In the genomic region with DNA sequence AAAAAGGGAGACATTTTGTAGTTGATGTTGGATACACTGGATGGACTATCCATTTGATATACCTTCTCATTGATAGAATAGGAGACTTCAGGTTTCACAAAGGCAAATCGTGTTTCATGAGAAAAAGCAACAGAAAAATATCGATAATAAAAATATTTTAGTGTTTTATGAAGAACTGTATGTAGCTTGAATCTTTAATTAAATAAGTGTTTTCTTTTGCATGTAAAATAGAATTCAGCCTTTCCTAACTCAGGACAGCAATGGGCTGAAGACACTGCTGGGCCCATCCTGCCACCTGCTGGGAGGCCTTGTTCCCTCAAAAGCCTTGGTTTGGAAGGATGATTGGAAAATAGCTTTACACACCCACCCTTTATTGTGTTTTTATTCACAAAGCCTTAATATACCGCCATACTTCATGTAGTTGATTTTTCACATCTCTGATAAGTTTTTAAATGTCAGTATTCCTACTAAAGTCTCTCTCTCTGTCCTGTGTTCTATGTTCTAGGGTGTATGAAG, we compare ENCODE assay signal across 7 cellular contexts.
DNase-seq lines count a peak whose midpoint lies in the region; ATAC-seq and TF ChIP-seq lines count a peak whose summit lies in the region.
"Not testable (repeated sequence)": the region's sequence is repeated elsewhere in the genome, so short reads cannot be mapped to it uniquely, and the experiment has no call there.

No MANE protein-coding gene starts in this region.

- H3K27ac ChIP-seq in dorsolateral prefrontal cortex; foreskin keratinocyte; liver (ENCODE audit: low read depth in 1 of 2, low read length in 2 of 2); psoas muscle: not testable (repeated sequence)

- CTCF ChIA-PET in BJ (lab: Yijun Ruan, JAX), result interaction anchor here (1.1 kb wide), 1 partner anchor 171 kb away, joined by 5 read pairs; no protein-coding TSS in a partner anchor

- not testable (repeated sequence) for H3K9me2 ChIP-seq in Loucy (replicated peaks; ENCODE audit: low read depth, low read length)

- ATAC-seq in foreskin keratinocyte (peak; percentile 31), psoas muscle (peak in 3 of 4 donors; percentile 43 to 60 (median 49))

- H2AFZ ChIP-seq in Loucy (ENCODE audit: low read length), result not testable (repeated sequence)

- H3K27me3 ChIP-seq in BJ (ENCODE audit: control insufficient read depth, insufficient read depth, low read length); Loucy (ENCODE audit: insufficient read depth, low read length, poor library complexity, severe bottlenecking); dorsolateral prefrontal cortex; foreskin keratinocyte; liver (ENCODE audit: control insufficient read depth in 4 of 4, insufficient read depth in 4 of 4, low read length in 3 of 4); psoas muscle (ENCODE audit: insufficient read depth in 3 of 3, low read length in 2 of 3): not testable (repeated sequence)

- H3F3A ChIP-seq in Loucy (ENCODE audit: low read depth), result not testable (repeated sequence)

- intact Hi-C loops in dorsolateral prefrontal cortex (cut with DNase I) (loop anchor here (5.0 to 10.0 kb wide), 4 partner anchors 65 to 235 kb away; partner anchors contain the start of gene TMEM11 (in 1 of the 2)), psoas muscle (cut with DNase I) (loop anchor here (2.0 to 10.0 kb wide), 4 partner anchors 55 to 331 kb away; partner anchors contain the start of gene DHRS7B (in 1 of the 2))

- H3K36me3 ChIP-seq in BJ (ENCODE audit: control insufficient read depth, insufficient read depth, low read length); Loucy (ENCODE audit: insufficient read depth, low read length); liver (ENCODE audit: control insufficient read depth in 4 of 4, insufficient read depth in 3 of 4, low read depth in 1 of 4, low read length in 3 of 4); psoas muscle (ENCODE audit: insufficient read depth in 1 of 2, low read depth in 1 of 2): not testable (repeated sequence)

- H3K4me2 ChIP-seq in Loucy (ENCODE audit: low read depth, low read length, poor library complexity, severe bottlenecking), result not testable (repeated sequence)

- TF ChIP-seq CTCF in BJ (IDR thresholded peaks at IDR 0.05; ENCODE audit: insufficient read depth, low read depth, low read length), result peak; percentile 45
- TF ChIP-seq CTCF in Loucy (conservative IDR thresholded peaks at IDR 0.05; ENCODE audit: low read length), result peak; percentile 39
- 0 out of 2 replicates have a peak, but pooled peaks have one; percentile 14 for TF ChIP-seq CTCF in WI38 (IDR thresholded peaks at IDR 0.05; ENCODE audit: low read depth, low read length)
- peak in 51 of 56 donors; percentile 18 to 68 (median 48) for TF ChIP-seq CTCF in dorsolateral prefrontal cortex (IDR thresholded peaks at IDR 0.05 in 54 of 56, conservative IDR thresholded peaks at IDR 0.05 in 2 of 56; ENCODE audit: low read depth in 1 of 56, partially characterized antibody in 56 of 56)
- TF ChIP-seq CTCF in foreskin keratinocyte (conservative IDR thresholded peaks at IDR 0.05), result peak; percentile 60
- peak; percentile 14 for TF ChIP-seq CTCF in liver (IDR thresholded peaks at IDR 0.05; ENCODE audit: low read depth, low read length, missing input control)
- TF ChIP-seq CTCF in psoas muscle (IDR thresholded peaks at IDR 0.05), result peak; percentile 48

- TF ChIP-seq RAD21 in liver (IDR thresholded peaks at IDR 0.05), result peak; percentile 67 to 69

- H4K20me1 ChIP-seq in Loucy (ENCODE audit: insufficient read depth, low read length, poor library complexity, severe bottlenecking), result not testable (repeated sequence)

- H3K79me2 ChIP-seq in Loucy (ENCODE audit: insufficient read depth, low read length), result not testable (repeated sequence)

- H3K9ac ChIP-seq in Loucy (ENCODE audit: low read depth, low read length, poor library complexity, severe bottlenecking); liver (ENCODE audit: low read depth in 1 of 2, low read length in 2 of 2): not testable (repeated sequence)

- not testable (repeated sequence) for H3K9me3 ChIP-seq in Loucy (ENCODE audit: insufficient read depth, low read depth, low read length); liver (ENCODE audit: control insufficient read depth in 4 of 4, low read length in 3 of 4); psoas muscle

- POLR2A ChIA-PET in BJ (lab: Charles Lee), result not testable (repeated sequence)

- not testable (repeated sequence) for H3K4me1 ChIP-seq in Loucy (ENCODE audit: insufficient read depth, low read length, poor library complexity, severe bottlenecking); foreskin keratinocyte; liver (ENCODE audit: control insufficient read depth in 4 of 4, insufficient read depth in 4 of 4, low read length in 3 of 4); psoas muscle

- not testable (repeated sequence) for H3K4me3 ChIP-seq in BJ (ENCODE audit: low read depth, low read length); Loucy (ENCODE audit: low read length, poor library complexity, severe bottlenecking); WI38 (ENCODE audit: low read depth, low read length); dorsolateral prefrontal cortex; liver (ENCODE audit: low read depth in 1 of 3, low read length in 3 of 3); psoas muscle

- 61% methylated on average over 3 of the region's 3 CpGs for WGBS in liver
- WGBS in psoas muscle, 3 donors, result 66 to 75% (median 68%) methylated on average over 3 of the region's 3 CpGs

- not testable (repeated sequence) for DNase-seq in BJ (ENCODE audit: low read depth); dorsolateral prefrontal cortex; foreskin keratinocyte; psoas muscle
